Comparison of ENCODE assay signal across 8 cellular contexts in the genomic region with DNA sequence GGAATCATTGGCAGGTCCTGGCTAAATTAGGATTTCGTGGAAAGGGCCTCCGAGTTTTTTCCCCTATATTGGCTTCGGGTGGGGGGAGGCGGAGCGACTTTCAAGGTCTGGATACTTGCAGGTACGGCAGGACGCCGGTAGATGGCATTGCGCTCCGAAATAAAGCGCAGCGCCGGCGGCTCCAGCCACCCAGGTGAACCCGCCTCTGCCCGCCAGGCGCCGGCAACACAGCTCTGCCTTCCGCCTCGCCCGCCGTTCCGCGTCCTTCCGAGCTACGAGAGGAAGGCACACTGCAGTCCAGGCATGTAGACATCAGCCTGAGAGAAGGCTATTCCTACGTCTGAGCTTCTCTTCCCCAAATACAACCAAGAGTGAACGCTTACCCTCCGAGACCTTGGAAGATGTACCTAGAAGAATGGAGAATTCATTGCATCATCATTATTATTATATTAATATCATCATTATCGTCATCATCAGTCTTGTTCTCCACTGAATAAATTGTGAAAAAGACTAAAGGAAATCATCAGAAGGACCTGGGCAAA.
DNase-seq lines count a peak whose midpoint lies in the region; ATAC-seq, FAIRE-seq and TF ChIP-seq lines count a peak whose summit lies in the region.

No MANE protein-coding gene starts in this region.

- H3K79me2 ChIP-seq in HepG2 (ENCODE audit: insufficient read depth, low read length), result no peaks in the 10 kb centered on the region

- peak; percentile 99 for ATAC-seq in HG03354 (IDR thresholded peaks at IDR 0.05; ENCODE audit: poor library complexity, severe bottlenecking, unreplicated experiment)
- peak; percentile 99 for ATAC-seq in HepG2

- CTCF ChIA-PET in HepG2 (lab: Yijun Ruan, JAX; ENCODE audit: low intra/inter-chr PET ratio, low total read pairs), result interaction anchor here (1.0 to 1.5 kb wide), 4 partner anchors 146 to 595 kb away, joined by 3 to 5 read pairs (median 4); no protein-coding TSS in a partner anchor

- BruUV-seq in HepG2 (replicated peaks; lab: Mats Ljungman, UMichigan), result no TSS peak

- peaks cover 17% of the 10 kb centered on the region for H3K4me1 ChIP-seq in HepG2 (ENCODE audit: insufficient read depth, low read length)

- H3K4me3 ChIP-seq in HepG2 (replicated peaks in 1 of 3; ENCODE audit: insufficient read depth in 1 of 3, low read depth in 2 of 3, low read length in 3 of 3), result peak overlapping the region in 1 of 3 experiments; percentile 23; a peak in 1 of 6 replicates

- DNase-seq in Ammon's horn (ENCODE audit: low spot score) (peak; percentile 74), GM19238 (ENCODE audit: insufficient read length, low spot score) (peak; percentile 55), NCI-H226 (peak; percentile 55), dedifferentiated amniotic fluid mesenchymal stem cell (ENCODE audit: extremely low spot score) (peak; percentile 73), HepG2 (ENCODE audit: low spot score) (peak; percentile 45)
- peak; percentile 56 to 67 for DNase-seq in activated CD4-positive, alpha-beta T cell treated with anti-CD3 and anti-CD28 coated beads for 24 hours (ENCODE audit: low read depth in 2 of 2)
- peak; percentile 63 to 71 for DNase-seq in stimulated activated CD4-positive, alpha-beta T cell treated with anti-CD3 and anti-CD28 coated beads, Interleukin-2, amount 100 ng/mL, for 48 hours

- TF ChIP-seq EP300 in HepG2 (IDR thresholded peaks at IDR 0.05; ENCODE audit: low read depth in 2 of 2, low read length in 2 of 2), result no peak
- TF ChIP-seq EP300 in HepG2 (CRISPR knock-in tag; IDR thresholded peaks at IDR 0.05; ENCODE audit: borderline replicate concordance), result no peak

- TF ChIP-seq RAD21 in HepG2 (CRISPR knock-in tag; IDR thresholded peaks at IDR 0.05), result peak; percentile 87

- peak; percentile 87 for TF ChIP-seq CTCF in HepG2 (CRISPR knock-in tag; IDR thresholded peaks at IDR 0.05)

- H4K20me1 ChIP-seq in HepG2 (ENCODE audit: insufficient read depth, low read length), result no peaks in the 10 kb centered on the region

- H3K9ac ChIP-seq in HepG2 (ENCODE audit: insufficient read depth, low read depth, low read length), result no peak overlapping the region

- POLR2A ChIA-PET in HepG2 (lab: Yijun Ruan, JAX), result no interaction called here

- intact Hi-C loops in HepG2 (cut with micrococcal nuclease; ENCODE audit: unreplicated experiment), result loop anchor here (1.0 to 10.0 kb wide), 5 partner anchors 145 to 595 kb away; no protein-coding TSS in a partner anchor

- H3K27me3 ChIP-seq in HepG2 (ENCODE audit: control insufficient read depth in 1 of 2, insufficient read depth in 2 of 2, low read length in 2 of 2), result peaks cover 1 to 33% of the 10 kb centered on the region in 2 experiments; a peak in 4 of 5 replicates

- no peaks in the 10 kb centered on the region for H3K36me3 ChIP-seq in HepG2 (replicated peaks in 1 of 2; ENCODE audit: control insufficient read depth in 1 of 2, insufficient read depth in 2 of 2, low read length in 2 of 2)

- in situ Hi-C loops in HepG2 (cut with HindIII; ENCODE audit: extremely low pct_ligation_motif_present, low pct_unique_long_range_greater_than_20kb), result loop anchor here (5.0 kb wide), 1 partner anchor 513 kb away; the partner anchor contains the start of gene MECOM

- TF ChIP-seq POLR2A in HepG2 (IDR thresholded peaks at IDR 0.05; ENCODE audit: insufficient read depth in 1 of 2, low read depth in 2 of 2, low read length in 2 of 2), result no peak

- H3K4me2 ChIP-seq in HepG2 (ENCODE audit: low read depth, low read length), result peak overlapping the region; percentile 67

- H3K9me3 ChIP-seq in HepG2 (ENCODE audit: low read length), result no peaks in the 10 kb centered on the region

- no peak overlapping the region for H3K27ac ChIP-seq in HepG2 (ENCODE audit: extremely low read length, insufficient read depth, low read length)

- WGBS in HepG2 (ENCODE audit: low lambda C conversion rate), result 10% methylated on average over 12 of the region's 30 CpGs

- H2AFZ ChIP-seq in HepG2 (ENCODE audit: low read length), result no peak overlapping the region

- FAIRE-seq in HepG2 (lab: Jason Lieb, UNC), result no peak

TF ChIP-seq in HepG2, 621 proteins besides CTCF, POLR2A, EP300 and RAD21 (continues in another document):
- TF ChIP-seq NFKB2 (CRISPR knock-in tag; IDR thresholded peaks at IDR 0.05; ENCODE audit: borderline replicate concordance), result peak; percentile 56; the same call in 1 of the 2 replicates
- TF ChIP-seq ZFAT (CRISPR knock-in tag; conservative IDR thresholded peaks at IDR 0.05), result no peak
- no peak for TF ChIP-seq HOXA7 (CRISPR knock-in tag; IDR thresholded peaks at IDR 0.05)
- no peak for TF ChIP-seq MYC (CRISPR knock-in tag; IDR thresholded peaks at IDR 0.05; ENCODE audit: borderline replicate concordance)
- TF ChIP-seq ZNF263 (CRISPR knock-in tag; IDR thresholded peaks at IDR 0.05), result peak; percentile 26; the same call in 1 of the 2 replicates
- TF ChIP-seq, protein P1, sequence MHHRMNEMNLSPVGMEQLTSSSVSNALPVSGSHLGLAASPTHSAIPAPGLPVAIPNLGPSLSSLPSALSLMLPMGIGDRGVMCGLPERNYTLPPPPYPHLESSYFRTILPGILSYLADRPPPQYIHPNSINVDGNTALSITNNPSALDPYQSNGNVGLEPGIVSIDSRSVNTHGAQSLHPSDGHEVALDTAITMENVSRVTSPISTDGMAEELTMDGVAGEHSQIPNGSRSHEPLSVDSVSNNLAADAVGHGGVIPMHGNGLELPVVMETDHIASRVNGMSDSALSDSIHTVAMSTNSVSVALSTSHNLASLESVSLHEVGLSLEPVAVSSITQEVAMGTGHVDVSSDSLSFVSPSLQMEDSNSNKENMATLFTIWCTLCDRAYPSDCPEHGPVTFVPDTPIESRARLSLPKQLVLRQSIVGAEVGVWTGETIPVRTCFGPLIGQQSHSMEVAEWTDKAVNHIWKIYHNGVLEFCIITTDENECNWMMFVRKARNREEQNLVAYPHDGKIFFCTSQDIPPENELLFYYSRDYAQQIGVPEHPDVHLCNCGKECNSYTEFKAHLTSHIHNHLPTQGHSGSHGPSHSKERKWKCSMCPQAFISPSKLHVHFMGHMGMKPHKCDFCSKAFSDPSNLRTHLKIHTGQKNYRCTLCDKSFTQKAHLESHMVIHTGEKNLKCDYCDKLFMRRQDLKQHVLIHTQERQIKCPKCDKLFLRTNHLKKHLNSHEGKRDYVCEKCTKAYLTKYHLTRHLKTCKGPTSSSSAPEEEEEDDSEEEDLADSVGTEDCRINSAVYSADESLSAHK (CRISPR knock-in tag; IDR thresholded peaks at IDR 0.05; ENCODE audit: borderline replicate concordance), result no peak
- TF ChIP-seq FOSL1 (CRISPR knock-in tag; IDR thresholded peaks at IDR 0.05; ENCODE audit: borderline replicate concordance), result no peak
- TF ChIP-seq UBTF (CRISPR knock-in tag; IDR thresholded peaks at IDR 0.05), result peak; percentile 99
- no peak for TF ChIP-seq MAFG (CRISPR knock-in tag; IDR thresholded peaks at IDR 0.05)
- peak; percentile 81 for TF ChIP-seq XRCC5 (optimal IDR thresholded peaks at IDR 0.05; ENCODE audit: low read length)
- no peak for TF ChIP-seq HMG20A (CRISPR knock-in tag; IDR thresholded peaks at IDR 0.05; ENCODE audit: borderline replicate concordance)
- peak; percentile 61; the same call in 1 of the 2 replicates for TF ChIP-seq CBX5 (CRISPR knock-in tag; IDR thresholded peaks at IDR 0.05; ENCODE audit: borderline replicate concordance)
- TF ChIP-seq PRDM15 (CRISPR knock-in tag; IDR thresholded peaks at IDR 0.05), result no peak
- peak; percentile 68 for TF ChIP-seq HNRNPLL (IDR thresholded peaks at IDR 0.05; ENCODE audit: low read depth, low read length, poor library complexity, severe bottlenecking)
- TF ChIP-seq ZMYM2 (CRISPR knock-in tag; IDR thresholded peaks at IDR 0.05), result no peak
- no peak for TF ChIP-seq ZNF777 (CRISPR knock-in tag; IDR thresholded peaks at IDR 0.05)
